16 cellular contexts compared by ENCODE assay signal in genomic region chr18:3384664-3385189, GRCh38.
DNase-seq lines count a peak whose midpoint lies in the region; ATAC-seq and TF ChIP-seq lines count a peak whose summit lies in the region.
"Had no signal": no experiment of that assay in that cellular context is flagged by ENCODE, and none has a peak within 500 bp of the region (broad histone marks: within the 10 kb centered on the region; RNA-seq: fewer than 3 reads in every experiment).

No MANE protein-coding gene starts in this region.

- no peak overlapping the region for H3K27ac ChIP-seq in GM23338 (ENCODE audit: low read depth)
- no peak overlapping the region for H3K27ac ChIP-seq in CD4-positive, alpha-beta memory T cell (ENCODE audit: low read depth, low read length)
- H3K27ac ChIP-seq: thoracic aorta had no signal

- no peaks in the 10 kb centered on the region for H4K20me1 ChIP-seq in GM23338 (replicated peaks; ENCODE audit: insufficient read depth)

- H3K4me3 ChIP-seq in GM23338: no peak overlapping the region
- no peak overlapping the region for H3K4me3 ChIP-seq in CD4-positive, alpha-beta memory T cell (ENCODE audit: low read length in 2 of 2)
- H3K4me3 ChIP-seq: thoracic aorta had no signal

- intact Hi-C loops in CD4-positive, alpha-beta memory T cell (cut with micrococcal nuclease): no loop called here

- H3K9me3 Mint-ChIP-seq in GM23338 (peaks cover 4% of the 10 kb centered on the region), IgD-negative memory B cell (peaks cover 0 to 3% (median 0%) of the 10 kb centered on the region in 3 donors), naive B cell (peaks cover 0 to 3% (median under 1%) of the 10 kb centered on the region in 7 donors), T-cell (peaks cover 0 to 2% (median 0%) of the 10 kb centered on the region in 3 donors)
- peaks cover 0 to 2% (median 0%) of the 10 kb centered on the region in 8 donors for H3K9me3 Mint-ChIP-seq in CD4-positive, alpha-beta memory T cell
- H3K9me3 Mint-ChIP-seq: activated CD4-positive, alpha-beta T cell treated with anti-CD3 and anti-CD28 coated beads, Interleukin-2, amount 10 ng/mL, durations not matched to agents 24 days and 14 days; activated T-helper 17 cell treated with anti-CD3 and anti-CD28 coated beads, Interleukin-2, amount 50 U/mL, for 72 hours had no signal

- H2AFZ ChIP-seq in GM23338: peak overlapping the region; percentile 83; the same call in 1 of the 2 replicates

- H3K36me3 Mint-ChIP-seq in GM23338 (ENCODE audit: low read depth) (no peaks in the 10 kb centered on the region; the same call in 2 of the 3 replicates), IgD-negative memory B cell (peaks cover 2% of the 10 kb centered on the region), naive B cell (no peaks in the 10 kb centered on the region), T-cell (no peaks in the 10 kb centered on the region)
- no peaks in the 10 kb centered on the region for H3K36me3 Mint-ChIP-seq in CD4-positive, alpha-beta memory T cell

- TF ChIP-seq CTCF in GM23338 (conservative IDR thresholded peaks at IDR 0.05; ENCODE audit: low read depth in 2 of 2): no peak

- no peaks in the 10 kb centered on the region for H3K9me2 ChIP-seq in GM23338 (ENCODE audit: insufficient read depth)

- H3K9me3 ChIP-seq in CD4-positive, alpha-beta memory T cell (ENCODE audit: control insufficient read depth in 1 of 2, low read length in 2 of 2): no peaks in the 10 kb centered on the region

- ATAC-seq in GM18520 (IDR thresholded peaks at IDR 0.05; ENCODE audit: unreplicated experiment) (peak; percentile 71), GM23338 (no peak), naive B cell (ENCODE audit: low read depth in 2 of 2) (peak; percentile 27 to 68), GM19397 (IDR thresholded peaks at IDR 0.05; ENCODE audit: unreplicated experiment) (no peak), T-cell (replicated peaks in 1 of 4) (no peak)
- ATAC-seq: activated T-helper 17 cell treated with anti-CD3 and anti-CD28 coated beads, Interleukin-2, amount 50 U/mL, for 72 hours had no signal

- H3K4me3 Mint-ChIP-seq in GM23338: no peak overlapping the region
- peak overlapping the region; percentile 0 to 75 (median 40) for H3K4me3 Mint-ChIP-seq in IgD-negative memory B cell
- peak overlapping the region in 2 of 8 donors; percentile 7 for H3K4me3 Mint-ChIP-seq in naive B cell
- no peak overlapping the region for H3K4me3 Mint-ChIP-seq in T-cell
- no peak overlapping the region for H3K4me3 Mint-ChIP-seq in CD4-positive, alpha-beta memory T cell
- H3K4me3 Mint-ChIP-seq: activated CD4-positive, alpha-beta T cell treated with anti-CD3 and anti-CD28 coated beads, Interleukin-2, amount 10 ng/mL, durations not matched to agents 24 days and 14 days; activated T-helper 17 cell treated with anti-CD3 and anti-CD28 coated beads, Interleukin-2, amount 50 U/mL, for 72 hours had no signal

- no peaks in the 10 kb centered on the region for H3F3A ChIP-seq in GM23338 (replicated peaks; ENCODE audit: low read depth)

- no peak overlapping the region for H3K27ac Mint-ChIP-seq in GM23338
- peak overlapping the region in 2 of 3 donors; percentile 0 to 7 for H3K27ac Mint-ChIP-seq in IgD-negative memory B cell
- H3K27ac Mint-ChIP-seq in naive B cell: peak overlapping the region in 3 of 6 donors; percentile 9 to 88 (median 85)
- no peak overlapping the region for H3K27ac Mint-ChIP-seq in T-cell
- H3K27ac Mint-ChIP-seq in CD4-positive, alpha-beta memory T cell: no peak overlapping the region
- H3K27ac Mint-ChIP-seq: activated CD4-positive, alpha-beta T cell treated with anti-CD3 and anti-CD28 coated beads, Interleukin-2, amount 10 ng/mL, durations not matched to agents 24 days and 14 days; activated T-helper 17 cell treated with anti-CD3 and anti-CD28 coated beads, Interleukin-2, amount 50 U/mL, for 72 hours had no signal

- H3K27me3 Mint-ChIP-seq in GM23338 (ENCODE audit: insufficient read depth, low read depth, poor library complexity) (peaks cover 6% of the 10 kb centered on the region), IgD-negative memory B cell (no peaks in the 10 kb centered on the region), naive B cell (no peaks in the 10 kb centered on the region), T-cell (no peaks in the 10 kb centered on the region)
- peaks cover 0 to 5% of the 10 kb centered on the region in 2 donors for H3K27me3 Mint-ChIP-seq in CD4-positive, alpha-beta memory T cell

- H3K27me3 ChIP-seq in GM23338 (ENCODE audit: insufficient read depth): no peaks in the 10 kb centered on the region
- no peaks in the 10 kb centered on the region for H3K27me3 ChIP-seq in CD4-positive, alpha-beta memory T cell (ENCODE audit: insufficient read depth, low read length)

- POLR2A ChIA-PET in T-cell (lab: Charles Lee): no interaction called here
- POLR2A ChIA-PET in CD4-positive, alpha-beta memory T cell (lab: Charles Lee; ENCODE audit: partially characterized antibody): interaction anchor here (1.5 kb wide), 1 partner anchor 69 kb away, joined by 3 read pairs; no protein-coding TSS in a partner anchor

- peaks cover 11% of the 10 kb centered on the region; the same call in 2 of the 3 replicates for H3K4me1 Mint-ChIP-seq in GM23338
- peaks cover 11 to 12% (median 12%) of the 10 kb centered on the region in 3 donors for H3K4me1 Mint-ChIP-seq in IgD-negative memory B cell
- H3K4me1 Mint-ChIP-seq in naive B cell: peaks cover 0 to 14% (median 0%) of the 10 kb centered on the region in 3 donors
- H3K4me1 Mint-ChIP-seq in T-cell: peaks cover 0 to 2% (median 0%) of the 10 kb centered on the region in 3 donors
- peaks cover 0 to 2% (median 0%) of the 10 kb centered on the region in 4 donors for H3K4me1 Mint-ChIP-seq in CD4-positive, alpha-beta memory T cell
- H3K4me1 Mint-ChIP-seq: activated T-helper 17 cell treated with anti-CD3 and anti-CD28 coated beads, Interleukin-2, amount 50 U/mL, for 72 hours had no signal

- H3K4me2 ChIP-seq in GM23338: no peak overlapping the region

- CTCF ChIA-PET in T-cell (lab: Charles Lee): interaction anchor here in 1 of 2 donors (0.6 kb wide), 1 partner anchor 274 kb away, joined by 6 read pairs; no protein-coding TSS in a partner anchor
- CTCF ChIA-PET in CD4-positive, alpha-beta memory T cell (lab: Charles Lee; ENCODE audit: partially characterized antibody): no interaction called here

- peaks cover 9% of the 10 kb centered on the region for H3K4me1 ChIP-seq in GM23338 (ENCODE audit: insufficient read depth)
- no peaks in the 10 kb centered on the region for H3K4me1 ChIP-seq in CD4-positive, alpha-beta memory T cell (ENCODE audit: insufficient read depth, low read length)

- DNase-seq in GM23338 (ENCODE audit: low spot score) (no peak), naive B cell (no peak), T-cell (no peak), NCI-H2227 (lab: John Stamatoyannopoulos, UW; ENCODE audit: unreplicated experiment) (no peak)
- DNase-seq in CD4-positive, alpha-beta memory T cell: no peak
- DNase-seq: activated CD4-positive, alpha-beta T cell treated with anti-CD3 and anti-CD28 coated beads, Interleukin-2, amount 10 ng/mL, durations not matched to agents 24 days and 14 days; foreskin fibroblast; mesendoderm; NCI-H2227 treated with DMSO at 0.1 percent for 48 hours; occipital lobe; SW 1271 had no signal

- no peaks in the 10 kb centered on the region for H3K79me2 ChIP-seq in GM23338 (replicated peaks; ENCODE audit: insufficient read depth)

- no peaks in the 10 kb centered on the region for H3K36me3 ChIP-seq in GM23338 (ENCODE audit: insufficient read depth)
- no peaks in the 10 kb centered on the region for H3K36me3 ChIP-seq in CD4-positive, alpha-beta memory T cell (ENCODE audit: insufficient read depth, low read length)
- H3K36me3 ChIP-seq: thoracic aorta had no signal

TF ChIP-seq in GM23338, 12 proteins besides CTCF, POLR2A, EP300 and RAD21 (continues in another document):
- TF ChIP-seq ZNF114 (CRISPR knock-in tag; IDR thresholded peaks at IDR 0.05) (no peak), REST (IDR thresholded peaks at IDR 0.05; ENCODE audit: unreplicated experiment) (no peak)

Comparison
In these comparisons a context has a peak if more than half of its experiments do, and no peak if none do; other contexts are left out.
1. ATAC-seq: peak in GM18520 (single experiment) and naive B cell (2 of 2); none in GM23338 (single experiment), GM19397 (single experiment) and T-cell (0 of 4).
2. H3K27ac Mint-ChIP-seq: peak in IgD-negative memory B cell (2 of 3); none in GM23338 (single experiment), T-cell (0 of 2) and CD4-positive, alpha-beta memory T cell (0 of 7).
3. H3K4me3 Mint-ChIP-seq: peak in IgD-negative memory B cell (4 of 4); none in GM23338 (single experiment), T-cell (0 of 3) and CD4-positive, alpha-beta memory T cell (0 of 8).